ENCODE assay signal across 28 cellular contexts in the genomic region with DNA sequence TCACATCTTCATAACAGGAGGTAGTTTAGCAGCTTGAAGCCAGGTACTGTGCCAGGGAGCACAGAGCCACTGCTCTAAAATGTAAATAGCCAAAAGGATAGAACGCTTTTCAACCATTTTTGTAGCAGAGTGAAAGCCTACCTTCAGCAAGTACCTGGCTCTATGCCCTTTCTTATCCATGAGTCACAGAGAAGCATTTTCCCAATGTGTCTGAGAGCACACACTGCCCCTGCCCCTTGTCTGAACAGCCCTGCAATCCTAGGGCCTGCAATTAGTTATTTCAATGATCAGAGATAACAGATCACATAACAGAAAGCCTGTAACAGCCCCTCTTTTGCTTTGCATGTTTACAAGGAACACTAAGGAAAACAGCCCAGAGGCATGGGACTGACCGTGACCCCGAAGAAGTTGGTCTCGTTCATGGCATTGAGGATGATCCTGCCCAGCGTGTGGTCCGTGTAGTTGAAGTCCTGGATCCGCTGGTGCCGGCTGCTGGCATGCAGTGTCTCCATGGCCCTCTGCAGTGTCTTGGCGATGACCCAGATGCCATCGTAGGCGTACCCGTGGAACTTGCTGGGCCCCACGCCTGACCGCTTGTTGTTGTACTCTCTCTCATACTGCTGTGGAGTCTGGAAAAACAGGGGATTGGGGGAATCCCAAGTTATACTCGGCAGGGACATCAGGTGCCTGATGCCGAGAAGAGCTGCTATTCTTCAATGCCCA.
DNase-seq lines count a peak whose midpoint lies in the region; ATAC-seq and TF ChIP-seq lines count a peak whose summit lies in the region.
"Had no signal": no experiment of that assay in that cellular context is flagged by ENCODE, and none has a peak within 500 bp of the region (broad histone marks: within the 10 kb centered on the region; RNA-seq: fewer than 3 reads in every experiment).

No MANE protein-coding gene starts in this region.

- TF ChIP-seq CTCF in fibroblast of mammary gland (conservative IDR thresholded peaks at IDR 0.05; ENCODE audit: control insufficient read depth, insufficient read depth, low read depth, low read length) (no peak), endothelial cell (IDR thresholded peaks at IDR 0.05; ENCODE audit: unreplicated experiment) (no peak)

- intact Hi-C loops in cardiac septum (cut with DNase I): no loop called here

- DNase-seq in EL (peak; percentile 16), fibroblast of mammary gland (ENCODE audit: low read depth) (peak; percentile 33), renal cortical epithelial cell (ENCODE audit: low read depth) (peak; percentile 38), endothelial cell (ENCODE audit: low spot score) (no peak), DMS153 (lab: John Stamatoyannopoulos, UW) (no peak), cardiac septum (ENCODE audit: low spot score) (no peak)
- DNase-seq: activated B cell treated with CpG ODN at 0.5 μM for 24 hours; activated CD4-positive, alpha-beta T cell treated with anti-CD3 and anti-CD28 coated beads, Interleukin-2, amount 50 U/mL, for 1 hour; activated gamma-delta T cell treated with Interleukin-2 at 50 U/mL for 16 hours; activated naive CD8-positive, alpha-beta T cell treated with anti-CD3 and anti-CD28 coated beads, Interleukin-2, amount 10 ng/mL, durations not matched to agents 7 days and 5 days; activated T-cell treated with anti-CD3 and anti-CD28 coated beads, Interleukin-2, amount 50 U/mL, for 4 hours; DMS 273 treated with DMSO at 0.1 percent for 48 hours; dorsolateral prefrontal cortex; glutamatergic neuron; GOT3; HFFc6; left ventricle myocardium superior; NCI-H1048; NCI-H446; NCI-H774; Peyer's patch; stimulated activated CD4-positive, alpha-beta T cell treated with anti-CD3 and anti-CD28 coated beads, Interleukin-1b, Interleukin-23, amount 100 ng/mL, for 48 hours; stimulated activated naive CD8-positive, alpha-beta T cell treated with anti-CD3 and anti-CD28 coated beads, Interleukin-15, amount 100 ng/mL, for 72 hours had no signal

- H3K27me3 Mint-ChIP-seq in endothelial cell (ENCODE audit: unreplicated experiment): peaks cover 3% of the 10 kb centered on the region

- H3K9me3 Mint-ChIP-seq in endothelial cell (ENCODE audit: unreplicated experiment): no peaks in the 10 kb centered on the region
- H3K9me3 Mint-ChIP-seq: activated naive CD8-positive, alpha-beta T cell treated with anti-CD3 and anti-CD28 coated beads, Interleukin-2, amount 10 ng/mL, durations not matched to agents 7 days and 5 days; HFFc6 had no signal

- H3K4me3 Mint-ChIP-seq in endothelial cell (ENCODE audit: unreplicated experiment): no peak overlapping the region
- H3K4me3 Mint-ChIP-seq: activated B cell treated with CpG ODN at 0.5 μM for 24 hours; activated naive CD8-positive, alpha-beta T cell treated with anti-CD3 and anti-CD28 coated beads, Interleukin-2, amount 10 ng/mL, durations not matched to agents 7 days and 5 days; activated T-cell treated with anti-CD3 and anti-CD28 coated beads, Interleukin-2, amount 50 U/mL, for 4 hours; HFFc6; IgD-negative memory B cell; neural progenitor cell; stimulated activated naive CD8-positive, alpha-beta T cell treated with anti-CD3 and anti-CD28 coated beads, Interleukin-15, amount 100 ng/mL, for 72 hours had no signal

- no peak overlapping the region for H3K4me3 ChIP-seq in fibroblast of mammary gland (ENCODE audit: control insufficient read depth, low read depth, low read length)
- H3K4me3 ChIP-seq: ascending aorta, dorsolateral prefrontal cortex, neural progenitor cell, Peyer's patch, thoracic aorta had no signal

- H3K27ac Mint-ChIP-seq in endothelial cell (ENCODE audit: unreplicated experiment): no peak overlapping the region
- H3K27ac Mint-ChIP-seq: activated B cell treated with CpG ODN at 0.5 μM for 24 hours; activated naive CD8-positive, alpha-beta T cell treated with anti-CD3 and anti-CD28 coated beads, Interleukin-2, amount 10 ng/mL, durations not matched to agents 7 days and 5 days; HFFc6; IgD-negative memory B cell; neural progenitor cell; stimulated activated naive CD8-positive, alpha-beta T cell treated with anti-CD3 and anti-CD28 coated beads, Interleukin-15, amount 100 ng/mL, for 72 hours had no signal

- no peaks in the 10 kb centered on the region for H3K4me1 Mint-ChIP-seq in endothelial cell (ENCODE audit: unreplicated experiment)
- H3K4me1 Mint-ChIP-seq: activated B cell treated with CpG ODN at 0.5 μM for 24 hours; activated naive CD8-positive, alpha-beta T cell treated with anti-CD3 and anti-CD28 coated beads, Interleukin-2, amount 10 ng/mL, durations not matched to agents 7 days and 5 days; IgD-negative memory B cell; stimulated activated naive CD8-positive, alpha-beta T cell treated with anti-CD3 and anti-CD28 coated beads, Interleukin-15, amount 100 ng/mL, for 72 hours had no signal

- no peak; the same call in 1 of the 3 replicates for ATAC-seq in SK-N-SH treated with all-trans-retinoic acid at 6 μM for 48 hours
- ATAC-seq: activated T-cell treated with anti-CD3 and anti-CD28 coated beads, Interleukin-2, amount 50 U/mL, for 4 hours; left ventricle myocardium superior; stimulated activated naive CD8-positive, alpha-beta T cell treated with anti-CD3 and anti-CD28 coated beads, Interleukin-15, amount 100 ng/mL, for 72 hours had no signal

- H3K36me3 Mint-ChIP-seq in endothelial cell (ENCODE audit: low read depth, unreplicated experiment): no peaks in the 10 kb centered on the region
- H3K36me3 Mint-ChIP-seq: activated naive CD8-positive, alpha-beta T cell treated with anti-CD3 and anti-CD28 coated beads, Interleukin-2, amount 10 ng/mL, durations not matched to agents 7 days and 5 days; IgD-negative memory B cell; neural progenitor cell had no signal

TF ChIP-seq in SK-N-SH treated with all-trans-retinoic acid at 6 μM for 48 hours, 23 proteins besides CTCF, POLR2A, EP300 and RAD21:
- TF ChIP-seq ZNF8 (CRISPR knock-in tag; IDR thresholded peaks at IDR 0.05) (peak; percentile 39; the same call in 1 of the 2 replicates), POU6F1 (CRISPR knock-in tag; IDR thresholded peaks at IDR 0.05; ENCODE audit: borderline replicate concordance, low read depth) (no peak)

Comparison
In these comparisons a context has a peak if more than half of its experiments do, and no peak if none do; other contexts are left out.
1. DNase-seq: peak in EL (single experiment), fibroblast of mammary gland (single experiment) and renal cortical epithelial cell (single experiment); none in endothelial cell (single experiment), DMS153 (single experiment) and cardiac septum (single experiment).